ENCODE assay signal across 9 cellular contexts in genomic region chr22:45688606-45689080, GRCh38. TPM values are rescaled to one million over a fixed set of nuclear protein-coding genes. Genes with fewer than 3 reads are reported as not detected.
DNase-seq lines count a peak whose midpoint lies in the region; ATAC-seq and TF ChIP-seq lines count a peak whose summit lies in the region.
"Had no signal": no experiment of that assay in that cellular context is flagged by ENCODE, and none has a peak within 500 bp of the region (broad histone marks: within the 10 kb centered on the region; RNA-seq: fewer than 3 reads in every experiment).

No MANE protein-coding gene starts in this region.

- H3K27ac ChIP-seq in aorta (ENCODE audit: low read depth in 1 of 2, low read length in 2 of 2): peak overlapping the region in 1 of 2 donors; percentile 88

- no peaks in the 10 kb centered on the region; the same call in 1 of the 2 replicates for H3K27me3 Mint-ChIP-seq in WTC11 (ENCODE audit: low read depth)
- H3K27me3 Mint-ChIP-seq: CD8-positive, alpha-beta memory T cell had no signal

- peak; percentile 80 for ATAC-seq in Right ventricle myocardium inferior
- no peak for ATAC-seq in WTC11
- ATAC-seq in left ventricle myocardium superior: peak; percentile 86
- peak; percentile 70 for ATAC-seq in aorta (ENCODE audit: low FRiP score)
- ATAC-seq in GM18867 (IDR thresholded peaks at IDR 0.05; ENCODE audit: unreplicated experiment): no peak

- H3K36me3 Mint-ChIP-seq in WTC11: peaks cover 27% of the 10 kb centered on the region

- POLR2A ChIA-PET in WTC11 (lab: Charles Lee): no interaction called here

- peak overlapping the region; percentile 75; the same call in 1 of the 2 replicates for H3K27ac Mint-ChIP-seq in WTC11

- no peaks in the 10 kb centered on the region for H3K9me3 Mint-ChIP-seq in WTC11
- H3K9me3 Mint-ChIP-seq: CD8-positive, alpha-beta memory T cell had no signal

- H3K9me3 ChIP-seq in aorta (ENCODE audit: control insufficient read depth, low read length): no peaks in the 10 kb centered on the region

- peaks cover 27% of the 10 kb centered on the region for H3K4me1 Mint-ChIP-seq in WTC11

- no peak overlapping the region for H3K4me3 Mint-ChIP-seq in WTC11
- H3K4me3 Mint-ChIP-seq: CD8-positive, alpha-beta memory T cell had no signal

- no peak overlapping the region for H3K4me3 ChIP-seq in aorta (ENCODE audit: low read length in 2 of 2)

- intact Hi-C loops in Right ventricle myocardium inferior (cut with DNase I) (no loop called here), cardiac septum (cut with DNase I) (no loop called here), left ventricle myocardium superior (cut with micrococcal nuclease) (no loop called here), aorta (cut with DNase I) (no loop called here)

- peaks cover 0 to 3% of the 10 kb centered on the region in 2 donors for H3K36me3 ChIP-seq in aorta (ENCODE audit: control insufficient read depth in 1 of 2, insufficient read depth in 2 of 2, low read length in 1 of 2)

- DNase-seq in Right ventricle myocardium inferior (ENCODE audit: missing footprints) (no peak), cardiac septum (ENCODE audit: low spot score) (no peak), WTC11 (ENCODE audit: low spot score) (no peak), left ventricle myocardium superior (no peak), aorta (no peak), NCI-H774 (lab: John Stamatoyannopoulos, UW) (no peak), NCI-H1417 (lab: John Stamatoyannopoulos, UW) (no peak)
- DNase-seq: CD8-positive, alpha-beta memory T cell had no signal

- CTCF ChIA-PET in WTC11 (lab: Charles Lee): no interaction called here

- H3K27me3 ChIP-seq in aorta (ENCODE audit: control insufficient read depth in 1 of 2, insufficient read depth in 2 of 2, low read length in 1 of 2): no peaks in the 10 kb centered on the region

- H3K4me1 ChIP-seq in aorta (ENCODE audit: control insufficient read depth in 1 of 2, insufficient read depth in 2 of 2, low read length in 2 of 2): peaks cover 4 to 11% of the 10 kb centered on the region in 2 donors

- WGBS in aorta, 2 donors: 9 to 10% methylated on average over 4 of the region's 4 CpGs

- no peak for TF ChIP-seq CTCF in WTC11 (IDR thresholded peaks at IDR 0.05)

TF ChIP-seq in WTC11, 78 proteins besides CTCF, POLR2A, EP300 and RAD21 (continues in another document):
- TF ChIP-seq ZNF138 (CRISPR knock-in tag; conservative IDR thresholded peaks at IDR 0.05) (no peak), NFATC4 (CRISPR knock-in tag; IDR thresholded peaks at IDR 0.05) (no peak), PRDM15 (CRISPR knock-in tag; IDR thresholded peaks at IDR 0.05) (no peak), STAT6 (CRISPR knock-in tag; conservative IDR thresholded peaks at IDR 0.05; ENCODE audit: low read depth) (no peak), NR3C1 (CRISPR knock-in tag; conservative IDR thresholded peaks at IDR 0.05; ENCODE audit: low read depth) (no peak), ZNF232 (CRISPR knock-in tag; IDR thresholded peaks at IDR 0.05) (no peak), AFF4 (CRISPR knock-in tag; IDR thresholded peaks at IDR 0.05; ENCODE audit: borderline replicate concordance) (no peak), FOXJ3 (CRISPR knock-in tag; IDR thresholded peaks at IDR 0.05; ENCODE audit: borderline replicate concordance) (no peak), ZMAT4 (CRISPR knock-in tag; IDR thresholded peaks at IDR 0.05) (no peak), NFYB (CRISPR knock-in tag; conservative IDR thresholded peaks at IDR 0.05; ENCODE audit: low read depth) (no peak), GTF2I (CRISPR knock-in tag; conservative IDR thresholded peaks at IDR 0.05) (no peak), SOX15 (CRISPR knock-in tag; IDR thresholded peaks at IDR 0.05) (no peak), FOXK1 (CRISPR knock-in tag; IDR thresholded peaks at IDR 0.05) (no peak), MYBL2 (CRISPR knock-in tag; IDR thresholded peaks at IDR 0.05) (no peak), GABPB1 (CRISPR knock-in tag; IDR thresholded peaks at IDR 0.05) (no peak)

RNA-seq across cellular contexts. Expression of gene ATXN10, which starts 17.0 kb away (rescaled TPM):
- total RNA-seq in Right ventricle myocardium inferior: 138 TPM
- 156 TPM for total RNA-seq in cardiac septum
- 185 to 194 TPM (median 189 TPM) in 3 replicates for total RNA-seq in WTC11 (2021)
- total RNA-seq in left ventricle myocardium superior: 142 TPM
- total RNA-seq in aorta: 100 to 1,000 TPM; 112 to 126 TPM
- polyA plus RNA-seq in aorta: 10 to 100 TPM; 43.1 to 49.2 TPM

Comparison
In these comparisons a context has a peak if more than half of its experiments do, and no peak if none do; other contexts are left out.
1. ATAC-seq: peak in Right ventricle myocardium inferior (single experiment), left ventricle myocardium superior (single experiment) and aorta (single experiment); none in WTC11 (single experiment) and GM18867 (single experiment).